ENCODE assay signal across 16 cellular contexts in the genomic region with DNA sequence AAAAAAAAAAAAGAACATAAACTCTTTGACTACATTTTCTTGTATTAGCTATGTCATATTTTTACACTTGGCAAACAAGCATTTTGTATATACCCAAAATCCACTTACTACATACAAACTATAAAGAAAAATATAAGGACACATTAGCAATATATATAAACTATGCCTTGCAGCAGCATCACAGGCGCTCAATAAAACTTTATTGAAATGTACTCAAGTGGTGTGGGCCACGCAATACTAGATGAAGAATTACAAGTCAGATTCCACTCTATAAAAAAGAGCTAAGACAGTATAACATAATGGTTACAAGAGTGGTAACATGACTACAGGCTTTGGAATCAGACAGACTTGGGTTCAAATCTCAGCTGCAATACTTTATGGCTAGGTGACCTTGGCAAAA. TPM values are rescaled to one million over a fixed set of nuclear protein-coding genes. Genes with fewer than 3 reads are reported as not detected.
DNase-seq lines count a peak whose midpoint lies in the region; ATAC-seq and TF ChIP-seq lines count a peak whose summit lies in the region.
"Had no signal": no experiment of that assay in that cellular context is flagged by ENCODE, and none has a peak within 500 bp of the region (broad histone marks: within the 10 kb centered on the region; RNA-seq: fewer than 3 reads in every experiment).

No MANE protein-coding gene starts in this region.

- TF ChIP-seq CTCF in GM23338 (conservative IDR thresholded peaks at IDR 0.05; ENCODE audit: low read depth in 2 of 2) (no peak), hepatocyte (IDR thresholded peaks at IDR 0.05; ENCODE audit: poor library complexity) (no peak), gastrocnemius medialis (IDR thresholded peaks at IDR 0.05 in 4 of 5, conservative IDR thresholded peaks at IDR 0.05 in 1 of 5) (no peak), esophagus squamous epithelium (IDR thresholded peaks at IDR 0.05) (no peak)

- H3K4me2 ChIP-seq in GM23338: no peak overlapping the region
- H3K4me2 ChIP-seq in hepatocyte: peak overlapping the region; percentile 83

- no peak overlapping the region for H3K4me3 ChIP-seq in GM23338
- no peak overlapping the region for H3K4me3 ChIP-seq in hepatocyte
- no peak overlapping the region for H3K4me3 ChIP-seq in gastrocnemius medialis
- H3K4me3 ChIP-seq in esophagus squamous epithelium: no peak overlapping the region
- H3K4me3 ChIP-seq: Peyer's patch, SK-N-MC had no signal

- H3K27ac Mint-ChIP-seq in GM23338: no peak overlapping the region
- H3K27ac Mint-ChIP-seq in T-helper 17 cell: peak overlapping the region; percentile 24

- H4K20me1 ChIP-seq in GM23338 (replicated peaks; ENCODE audit: insufficient read depth) (peaks cover 50% of the 10 kb centered on the region), hepatocyte (ENCODE audit: insufficient read depth, poor library complexity, severe bottlenecking) (peaks cover 60% of the 10 kb centered on the region)

- H3K4me3 Mint-ChIP-seq in GM23338 (no peak overlapping the region), T-helper 17 cell (no peak overlapping the region)

- H3K27ac ChIP-seq in GM23338 (ENCODE audit: low read depth): 0 out of 2 replicates have a peak overlapping the region, but pooled peaks have one; percentile 8
- H3K27ac ChIP-seq in hepatocyte: peak overlapping the region; percentile 12
- H3K27ac ChIP-seq in gastrocnemius medialis: peak overlapping the region in 3 of 4 donors; percentile 95 to 100 (median 100)
- no peak overlapping the region for H3K27ac ChIP-seq in esophagus squamous epithelium
- H3K27ac ChIP-seq: C4-2B, Peyer's patch, SK-N-MC had no signal

- H3K36me3 ChIP-seq in GM23338 (ENCODE audit: insufficient read depth) (no peaks in the 10 kb centered on the region), hepatocyte (replicated peaks; ENCODE audit: insufficient read depth, low read depth) (no peaks in the 10 kb centered on the region), gastrocnemius medialis (peaks cover 0 to 13% of the 10 kb centered on the region in 2 donors), esophagus squamous epithelium (peaks cover 0 to 45% (median 0%) of the 10 kb centered on the region in 3 donors)

- no peaks in the 10 kb centered on the region for H3K9me2 ChIP-seq in GM23338 (ENCODE audit: insufficient read depth)
- H3K9me2 ChIP-seq in hepatocyte (replicated peaks; ENCODE audit: insufficient read depth): no peaks in the 10 kb centered on the region

- peaks cover 8% of the 10 kb centered on the region for H3F3A ChIP-seq in GM23338 (replicated peaks; ENCODE audit: low read depth)

- intact Hi-C loops in gastrocnemius medialis (cut with DNase I; ENCODE audit: low total_unique reads) (loop anchor here (10.0 kb wide), 1 partner anchor 1182 kb away; the partner anchor contains the start of genes RNU6-7 and RNU6-8), esophagus squamous epithelium (cut with DNase I) (no loop called here)

- H3K27me3 Mint-ChIP-seq in GM23338 (ENCODE audit: insufficient read depth, low read depth, poor library complexity): peaks cover 3% of the 10 kb centered on the region
- no peaks in the 10 kb centered on the region for H3K27me3 Mint-ChIP-seq in T-helper 17 cell

- WGBS in hepatocyte (ENCODE audit: low lambda C conversion rate, missing lambda C conversion rate): 69% methylated on average over 2 of the region's 2 CpGs
- 69 to 100% methylated on average over 2 of the region's 2 CpGs for WGBS in esophagus squamous epithelium, 2 donors

- ATAC-seq in GM23338 (no peak), T-helper 17 cell (no peak), gastrocnemius medialis (no peak), GM19467 (IDR thresholded peaks at IDR 0.05; ENCODE audit: unreplicated experiment) (no peak)

- H3K9me3 Mint-ChIP-seq in GM23338: no peaks in the 10 kb centered on the region; the same call in 2 of the 3 replicates

- in situ Hi-C loops in gastrocnemius medialis (cut with MboI; ENCODE audit: low sequenced_read_pairs in 4 of 4): no loop called here

- TF ChIP-seq POLR2A in gastrocnemius medialis (IDR thresholded peaks at IDR 0.05): no peak
- TF ChIP-seq POLR2A in esophagus squamous epithelium (IDR thresholded peaks at IDR 0.05): no peak

- peaks cover 15% of the 10 kb centered on the region; the same call in 1 of the 2 replicates for H3K4me1 ChIP-seq in GM23338 (ENCODE audit: insufficient read depth)
- H3K4me1 ChIP-seq in hepatocyte (ENCODE audit: insufficient read depth): no peaks in the 10 kb centered on the region
- peaks cover 31 to 35% of the 10 kb centered on the region in 2 donors for H3K4me1 ChIP-seq in gastrocnemius medialis
- peaks cover 2 to 38% (median 15%) of the 10 kb centered on the region in 3 donors for H3K4me1 ChIP-seq in esophagus squamous epithelium

- DNase-seq in GM23338 (ENCODE audit: low spot score): no peak
- DNase-seq in T-helper 17 cell: no peak
- no peak for DNase-seq in hepatocyte (ENCODE audit: low spot score)
- DNase-seq in gastrocnemius medialis: no peak
- no peak for DNase-seq in stimulated activated CD4-positive, alpha-beta T cell treated with anti-CD3 and anti-CD28 coated beads, Interleukin-12 subunit alpha, Interleukin-12 subunit beta, amount 100 ng/mL, for 4 hours
- DNase-seq in esophagus squamous epithelium (lab: John Stamatoyannopoulos, UW): no peak
- DNase-seq: KG1, NCI-H1436 treated with DMSO at 0.1 percent for 48 hours, NCI-H2029 treated with DMSO at 0.1 percent for 48 hours, NCI-H510A treated with DMSO at 0.1 percent for 48 hours, NCI-H82, Peyer's patch, Right ventricle myocardium superior had no signal

- H3K4me1 Mint-ChIP-seq in GM23338: peaks cover 29% of the 10 kb centered on the region
- peaks cover 32% of the 10 kb centered on the region for H3K4me1 Mint-ChIP-seq in T-helper 17 cell

- peaks cover 83% of the 10 kb centered on the region for H3K79me2 ChIP-seq in GM23338 (replicated peaks; ENCODE audit: insufficient read depth)
- H3K79me2 ChIP-seq in hepatocyte: peaks cover 86% of the 10 kb centered on the region

- H3K9me3 ChIP-seq in T-helper 17 cell (ENCODE audit: control insufficient read depth, low read length, poor library complexity, severe bottlenecking): no peaks in the 10 kb centered on the region
- H3K9me3 ChIP-seq in hepatocyte (ENCODE audit: low read depth): no peaks in the 10 kb centered on the region
- H3K9me3 ChIP-seq in gastrocnemius medialis: no peaks in the 10 kb centered on the region
- no peaks in the 10 kb centered on the region for H3K9me3 ChIP-seq in esophagus squamous epithelium
- H3K9me3 ChIP-seq: Peyer's patch had no signal

- peaks cover 17% of the 10 kb centered on the region for H3K36me3 Mint-ChIP-seq in GM23338 (ENCODE audit: low read depth)
- H3K36me3 Mint-ChIP-seq in T-helper 17 cell (ENCODE audit: low read depth): peaks cover 6% of the 10 kb centered on the region

- no peaks in the 10 kb centered on the region for H3K27me3 ChIP-seq in GM23338 (ENCODE audit: insufficient read depth)
- H3K27me3 ChIP-seq in hepatocyte: no peaks in the 10 kb centered on the region
- no peaks in the 10 kb centered on the region for H3K27me3 ChIP-seq in gastrocnemius medialis
- no peaks in the 10 kb centered on the region for H3K27me3 ChIP-seq in esophagus squamous epithelium
- H3K27me3 ChIP-seq: Peyer's patch had no signal

- no peak overlapping the region for H2AFZ ChIP-seq in GM23338
- no peak overlapping the region for H2AFZ ChIP-seq in hepatocyte

TF ChIP-seq in GM23338, 12 proteins besides CTCF, POLR2A, EP300 and RAD21:
- TF ChIP-seq STAT1 (IDR thresholded peaks at IDR 0.05; ENCODE audit: unreplicated experiment) (no peak), ETS1 (IDR thresholded peaks at IDR 0.05) (no peak), ZNF114 (CRISPR knock-in tag; IDR thresholded peaks at IDR 0.05) (no peak)

RNA-seq across cellular contexts. Expression of gene AP4S1, which starts 3.1 kb away (rescaled TPM):
- total RNA-seq in GM23338 (2014; rRNA removed; shearing (Covaris generic)): 13.4 and 25.9 TPM in 2 replicates
- polyA plus RNA-seq in GM23338 (2016; fragmentation: Nextera tagmentation; extraction: Ambion mirVana): 13.3 and 15.7 TPM in 2 replicates
- 10 to 100 TPM; 11.7 to 14.0 TPM for total RNA-seq in T-helper 17 cell
- 14.0 and 19.5 TPM in 2 replicates for total RNA-seq in hepatocyte
- polyA plus RNA-seq in hepatocyte: 5.2 and 9.1 TPM in 2 replicates
- 10 to 100 TPM in 2 of 4 donors, 1 to 10 TPM in 2; 2.9 to 12.8 (median 9.2) TPM for total RNA-seq in gastrocnemius medialis
- 1 to 10 TPM; 2.0 to 5.7 (median 4.2) TPM for total RNA-seq in esophagus squamous epithelium

RNA-seq across cellular contexts. Expression of gene STRN3, which starts 3.8 kb away (rescaled TPM):
- total RNA-seq in GM23338 (2014; rRNA removed; shearing (Covaris generic)): 39.0 and 40.6 TPM in 2 replicates
- polyA plus RNA-seq in GM23338 (2016; fragmentation: Nextera tagmentation; extraction: Ambion mirVana): 28.3 and 35.0 TPM in 2 replicates
- total RNA-seq in T-helper 17 cell: 10 to 100 TPM; 23.1 to 25.1 TPM
- 47.6 and 53.8 TPM in 2 replicates for total RNA-seq in hepatocyte
- polyA plus RNA-seq in hepatocyte: 9.1 and 10.1 TPM in 2 replicates
- 10 to 100 TPM; 57.7 to 98.7 (median 77.9) TPM for total RNA-seq in gastrocnemius medialis
- 10 to 100 TPM; 11.6 to 47.7 (median 38.9) TPM for total RNA-seq in esophagus squamous epithelium

Comparison
In these comparisons a context has a peak if more than half of its experiments do, and no peak if none do; other contexts are left out.
1. H3K27ac ChIP-seq: peak in GM23338 (single experiment), hepatocyte (single experiment) and gastrocnemius medialis (3 of 4); none in esophagus squamous epithelium (0 of 4).